10 cellular contexts compared by ENCODE assay signal in genomic region chr19:16573925-16574324, GRCh38. TPM values are rescaled to one million over a fixed set of nuclear protein-coding genes. Genes with fewer than 3 reads are reported as not detected.
DNase-seq lines count a peak whose midpoint lies in the region; ATAC-seq, FAIRE-seq and TF ChIP-seq lines count a peak whose summit lies in the region.
"Had no signal": no experiment of that assay in that cellular context is flagged by ENCODE, and none has a peak within 500 bp of the region (broad histone marks: within the 10 kb centered on the region; RNA-seq: fewer than 3 reads in every experiment).

No MANE protein-coding gene starts in this region.

- RAD21 ChIA-PET in GM12878 (lab: Charles Lee; ENCODE audit: unreplicated experiment): interaction anchor here (0.9 to 2.6 kb wide), 6 partner anchors 10 to 87 kb away, joined by 3 to 28 read pairs (median 8); partner anchors contain the start of genes SMIM7 and TMEM38A

- in situ Hi-C loops in IMR-90 (cut with MboI; ENCODE audit: low sequenced_read_pairs) (no loop called here), GM12878 (cut with MboI) (no loop called here), GM13977 (cut with MboI; ENCODE audit: low pct_unique_long_range_greater_than_20kb, low sequenced_read_pairs, unreplicated experiment) (no loop called here)

- H2BK5ac ChIP-seq in IMR-90 (ENCODE audit: low read depth, low read length, poor library complexity, severe bottlenecking): no peak overlapping the region

- peaks cover 36% of the 10 kb centered on the region for H3K36me3 ChIP-seq in IMR-90 (ENCODE audit: control insufficient read depth, insufficient read depth, low read length)
- peaks cover 21 to 31% of the 10 kb centered on the region in 2 experiments for H3K36me3 ChIP-seq in GM12878 (ENCODE audit: control insufficient read depth in 2 of 2, insufficient read depth in 2 of 2, low read length in 1 of 2)
- peaks cover 27% of the 10 kb centered on the region for H3K36me3 ChIP-seq in BE2C

- peaks cover 29% of the 10 kb centered on the region for H3K9me1 ChIP-seq in IMR-90 (ENCODE audit: insufficient read depth, low read length)

- H3K79me1 ChIP-seq in IMR-90 (ENCODE audit: low read depth in 1 of 2, low read length in 2 of 2): peaks cover 34 to 85% of the 10 kb centered on the region in 2 experiments

- H4K8ac ChIP-seq in IMR-90 (ENCODE audit: low read depth in 2 of 2, low read length in 2 of 2): no peak overlapping the region

- POLR2A ChIA-PET in IMR-90 (lab: Charles Lee; ENCODE audit: unreplicated experiment): no interaction called here
- POLR2A ChIA-PET in GM12878 (lab: Charles Lee): interaction anchor here (0.7 to 6.5 kb wide), 7 partner anchors 12 to 87 kb away, joined by 3 to 93 read pairs (median 5); partner anchors contain the start of genes CHERP, MED26, SMIM7 and TMEM38A

- H3K4me2 ChIP-seq in IMR-90 (ENCODE audit: low read depth, low read length): 0 out of 2 replicates have a peak overlapping the region, but pooled peaks have one; percentile 12
- peak overlapping the region; percentile 83 for H3K4me2 ChIP-seq in GM12878 (ENCODE audit: control insufficient read depth, insufficient read depth)

- no peak overlapping the region for H3K56ac ChIP-seq in IMR-90 (ENCODE audit: extremely low read depth, insufficient read depth, low read length)

- BruUV-seq in IMR-90 (replicated peaks; lab: Mats Ljungman, UMichigan) (no TSS peak), GM12878 (replicated peaks; lab: Mats Ljungman, UMichigan) (no TSS peak)

- peak overlapping the region; percentile 54 for H3K4me3 Mint-ChIP-seq in nephron progenitor cell

- DNase-seq in IMR-90: no peak
- no peak for DNase-seq in GM12878 (ENCODE audit: low read depth, low spot score)
- no peak for DNase-seq in nephron progenitor cell
- no peak for DNase-seq in BE2C
- no peak for DNase-seq in mesenteric fat pad (ENCODE audit: low spot score)
- DNase-seq in DMS153 treated with DMSO at 0.1 percent for 48 hours (lab: John Stamatoyannopoulos, UW; ENCODE audit: unreplicated experiment): no peak
- no peak for DNase-seq in GM13977 (ENCODE audit: low spot score)
- DNase-seq: cortex of kidney had no signal

- H2AK9ac ChIP-seq in IMR-90 (replicated peaks; ENCODE audit: low read depth, low read length, poor library complexity): no peak overlapping the region

- H3K4me1 ChIP-seq in IMR-90 (ENCODE audit: control insufficient read depth, insufficient read depth, low read length) (peaks cover 10% of the 10 kb centered on the region), GM12878 (ENCODE audit: control insufficient read depth, insufficient read depth, low read length) (peaks cover 19% of the 10 kb centered on the region), BE2C (no peaks in the 10 kb centered on the region)

- ATAC-seq in IMR-90 (ENCODE audit: low read depth): no peak
- ATAC-seq in GM12878: no peak

- peaks cover 48% of the 10 kb centered on the region for H3K4me1 Mint-ChIP-seq in nephron progenitor cell

- H3K27me3 ChIP-seq in IMR-90 (ENCODE audit: control insufficient read depth, insufficient read depth, low read length): no peaks in the 10 kb centered on the region
- no peaks in the 10 kb centered on the region for H3K27me3 ChIP-seq in GM12878 (replicated peaks in 1 of 2; ENCODE audit: control insufficient read depth in 2 of 2, insufficient read depth in 2 of 2, low read length in 1 of 2)
- H3K27me3 ChIP-seq in BE2C: no peaks in the 10 kb centered on the region

- SMC1A ChIA-PET in GM12878 (lab: Charles Lee; ENCODE audit: uncharacterized antibody, unreplicated experiment): interaction anchor here (0.6 to 2.7 kb wide), 13 partner anchors 8 to 132 kb away, joined by 3 to 20 read pairs (median 4); partner anchors contain the start of gene MED26

- H2BK20ac ChIP-seq in IMR-90 (ENCODE audit: low read depth, low read length): no peak overlapping the region

- H3K36me3 Mint-ChIP-seq in nephron progenitor cell (ENCODE audit: low read depth): peaks cover 13% of the 10 kb centered on the region

- intact Hi-C loops in IMR-90 (cut with micrococcal nuclease): loop anchor here (5.0 kb wide), 1 partner anchor 53 kb away; the partner anchor contains the start of gene MED26
- intact Hi-C loops in GM12878 (cut with micrococcal nuclease; ENCODE audit: unreplicated experiment): no loop called here

- no peak for TF ChIP-seq EP300 in GM12878 (IDR thresholded peaks at IDR 0.05; ENCODE audit: borderline replicate concordance in 1 of 2, control insufficient read depth in 1 of 2, low read depth in 2 of 2, low read length in 2 of 2)

- no peak overlapping the region for H4K91ac ChIP-seq in IMR-90 (ENCODE audit: insufficient read depth, low read depth, low read length)

- H3K18ac ChIP-seq in IMR-90 (ENCODE audit: low read depth, low read length): no peak overlapping the region

- TF ChIP-seq CTCF in C4-2B (conservative IDR thresholded peaks at IDR 0.05): no peak
- TF ChIP-seq CTCF in IMR-90 (conservative IDR thresholded peaks at IDR 0.05; ENCODE audit: low read depth, low read length): no peak
- no peak for TF ChIP-seq CTCF in GM12878 (IDR thresholded peaks at IDR 0.05 in 2 of 3, conservative IDR thresholded peaks at IDR 0.05 in 1 of 3; ENCODE audit: control insufficient read depth in 2 of 3, extremely low read depth in 1 of 3, insufficient read depth in 1 of 3, low read depth in 3 of 3, low read length in 3 of 3)
- no peak for TF ChIP-seq CTCF in nephron progenitor cell (IDR thresholded peaks at IDR 0.05)
- TF ChIP-seq CTCF in BE2C (IDR thresholded peaks at IDR 0.05; ENCODE audit: low read depth, low read length): no peak
- no peak for TF ChIP-seq CTCF in GM13977 (IDR thresholded peaks at IDR 0.05; ENCODE audit: extremely low read depth, insufficient read depth, missing control alignments)

- H3K9me3 Mint-ChIP-seq in nephron progenitor cell: no peaks in the 10 kb centered on the region

- H3K27ac Mint-ChIP-seq in nephron progenitor cell: no peak overlapping the region

- TF ChIP-seq POLR2A in IMR-90 (IDR thresholded peaks at IDR 0.05; ENCODE audit: low read depth, low read length) (no peak), GM12878 (IDR thresholded peaks at IDR 0.05; ENCODE audit: low read depth, low read length) (0 out of 2 replicates have a peak, but pooled peaks have one; percentile 14)

- H4K5ac ChIP-seq in IMR-90 (ENCODE audit: low read depth, low read length): no peak overlapping the region

- H3K4me3 ChIP-seq in IMR-90 (ENCODE audit: insufficient read depth, low read depth, low read length): no peak overlapping the region
- peak overlapping the region; percentile 97; the same call in 1 of the 2 replicates for H3K4me3 ChIP-seq in GM12878
- H3K4me3 ChIP-seq in BE2C (ENCODE audit: low read depth, low read length): no peak overlapping the region

- no peak overlapping the region for H2BK120ac ChIP-seq in IMR-90 (ENCODE audit: low read depth, low read length)

- H2BK15ac ChIP-seq in IMR-90 (ENCODE audit: low read depth, low read length): no peak overlapping the region

- no peak overlapping the region; the same call in 1 of the 2 replicates for H3K4ac ChIP-seq in IMR-90 (ENCODE audit: low read depth, low read length)

- FAIRE-seq in GM12878 (lab: Jason Lieb, UNC): no peak
- FAIRE-seq: TTC549 had no signal

- H2AFZ ChIP-seq in IMR-90 (replicated peaks; ENCODE audit: low read length, poor library complexity) (no peak overlapping the region), GM12878 (ENCODE audit: control insufficient read depth, low read depth, low read length) (no peak overlapping the region)

- no peak overlapping the region for H3K14ac ChIP-seq in IMR-90 (replicated peaks; ENCODE audit: low read depth, low read length)

- H3K27ac ChIP-seq in C4-2B (peak overlapping the region; percentile 91; the same call in 1 of the 2 replicates), IMR-90 (ENCODE audit: insufficient read depth, low read length) (no peak overlapping the region), GM12878 (ENCODE audit: control insufficient read depth, insufficient read depth) (no peak overlapping the region)

- no peak overlapping the region for H3K9ac ChIP-seq in IMR-90 (ENCODE audit: low read depth, low read length)
- H3K9ac ChIP-seq in GM12878 (ENCODE audit: control insufficient read depth, insufficient read depth, low read length): peak overlapping the region; percentile 20; the same call in 1 of the 2 replicates

- no peak overlapping the region for H2AK5ac ChIP-seq in IMR-90 (ENCODE audit: low read depth, low read length)

- dilution Hi-C loops in IMR-90 (cut with HindIII; ENCODE audit: low sequenced_read_pairs, unreplicated experiment): no loop called here

- TF ChIP-seq RAD21 in IMR-90 (IDR thresholded peaks at IDR 0.05; ENCODE audit: low read length): no peak
- no peak for TF ChIP-seq RAD21 in GM12878 (IDR thresholded peaks at IDR 0.05; ENCODE audit: insufficient read depth, low read depth, low read length)

- H3K9me3 ChIP-seq in IMR-90 (ENCODE audit: control insufficient read depth, insufficient read depth, low read length) (no peaks in the 10 kb centered on the region), GM12878 (replicated peaks; ENCODE audit: control insufficient read depth, insufficient read depth, low read length) (no peaks in the 10 kb centered on the region), BE2C (no peaks in the 10 kb centered on the region)

- CTCF ChIA-PET in IMR-90 (lab: Yijun Ruan, JAX) (no interaction called here), GM12878 (lab: Yijun Ruan, JAX) (interaction anchor here (1.0 to 2.4 kb wide), 8 partner anchors 10 to 191 kb away, joined by 3 to 15 read pairs (median 4); no protein-coding TSS in a partner anchor)

- no peaks in the 10 kb centered on the region for H3K27me3 Mint-ChIP-seq in nephron progenitor cell (ENCODE audit: low read depth, poor library complexity)

- peaks cover 48% of the 10 kb centered on the region for H4K20me1 ChIP-seq in IMR-90 (ENCODE audit: insufficient read depth, low read length)
- peaks cover 2% of the 10 kb centered on the region; the same call in 1 of the 2 replicates for H4K20me1 ChIP-seq in GM12878 (ENCODE audit: control insufficient read depth, insufficient read depth)

- 0 out of 2 replicates have a peak overlapping the region, but pooled peaks have one; percentile 24 for H3K23ac ChIP-seq in IMR-90 (ENCODE audit: low read depth, low read length)

- peaks cover 82% of the 10 kb centered on the region for H3K79me2 ChIP-seq in GM12878 (ENCODE audit: control insufficient read depth, insufficient read depth, low read length)

RNA-seq across cellular contexts. Expression of gene SLC35E1, which starts 1.7 kb away (rescaled TPM):
- total RNA-seq in IMR-90 (2012; rRNA removed) (22.6 and 25.8 TPM in 2 replicates), GM12878 (2014; rRNA removed) (24.7 and 26.5 TPM in 2 replicates), GM12878 (2014; rRNA removed; fragmentation: Illumina TruSeq; extraction: Trizol) (20.1 and 20.4 TPM in 2 replicates), GM12878 (2021) (30.9 and 33.7 TPM in 2 replicates), mesenteric fat pad (48.7 TPM)
- polyA plus RNA-seq in IMR-90 (2012; rRNA removed) (38.0 and 46.7 TPM in 2 replicates), GM12878 (2011; rRNA removed) (28.7 and 37.7 TPM in 2 replicates), GM12878 (2014; fragmentation: Illumina TruSeq; extraction: Trizol) (20.5 and 23.8 TPM in 2 replicates), GM12878 (2014; fragmentation: Nextera tagmentation; extraction: Ambion mirVana) (10 to 100 TPM; 11.3 to 15.1 TPM), GM12878 (2014; rRNA removed) (19.6 and 26.7 TPM in 2 replicates), GM12878 (2016; fragmentation: Nextera tagmentation; extraction: Ambion mirVana) (10 to 100 TPM; 12.6 to 20.0 TPM)
- 18.1 and 27.8 TPM in 2 replicates for polyA plus RNA-seq in IMR-90 (2012; cell fraction: cytosol; rRNA removed)
- 33.2 and 71.8 TPM in 2 replicates for polyA plus RNA-seq in IMR-90 (2012; cell fraction: nucleus; rRNA removed; ENCODE audit: low replicate concordance)
- total RNA-seq in GM12878 (2013; cell fraction: nucleolus; rRNA removed): 130 and 131 TPM in 2 replicates
- polyA plus RNA-seq in GM12878 (2011; ENCODE audit: low read depth): 23.4 TPM
- 42.7 and 47.6 TPM in 2 replicates for polyA plus RNA-seq in GM12878 (2011; cell fraction: cytosol; rRNA removed)
- 45.6 and 46.8 TPM in 2 replicates for polyA plus RNA-seq in GM12878 (2011; cell fraction: nucleus; rRNA removed)
- polyA plus RNA-seq in GM12878 (2012): 32.1 and 35.8 TPM in 2 replicates
- 96.4 and 132 TPM in 2 replicates for polyA minus RNA-seq in GM12878 (2011; rRNA and poly(A)+ RNA removed)
- 29.0 and 31.5 TPM in 2 replicates for polyA minus RNA-seq in GM12878 (2011; cell fraction: cytosol; rRNA and poly(A)+ RNA removed)
- 27.3 and 43.1 TPM in 2 replicates for polyA minus RNA-seq in GM12878 (2011; cell fraction: nucleus; rRNA and poly(A)+ RNA removed)
- polyA plus RNA-seq in BE2C (2012; ENCODE audit: insufficient read depth, insufficient read length, low read depth): 103 TPM

RNA-seq across cellular contexts. Expression of gene CHERP, which starts 31.7 kb away (rescaled TPM):
- total RNA-seq in IMR-90 (2012; rRNA removed): 0.54 and 1.1 TPM in 2 replicates
- polyA plus RNA-seq in IMR-90 (2012; rRNA removed): 13.5 and 15.6 TPM in 2 replicates
- polyA plus RNA-seq in IMR-90 (2012; cell fraction: cytosol; rRNA removed): 9.4 and 12.9 TPM in 2 replicates
- polyA plus RNA-seq in IMR-90 (2012; cell fraction: nucleus; rRNA removed; ENCODE audit: low replicate concordance): 37.1 and 59.7 TPM in 2 replicates
- 47.2 and 55.4 TPM in 2 replicates for total RNA-seq in GM12878 (2013; cell fraction: nucleolus; rRNA removed)
- 3.6 and 4.9 TPM in 2 replicates for total RNA-seq in GM12878 (2014; rRNA removed)
- 6.8 and 7.2 TPM in 2 replicates for total RNA-seq in GM12878 (2014; rRNA removed; fragmentation: Illumina TruSeq; extraction: Trizol)
- 57.5 and 65.3 TPM in 2 replicates for total RNA-seq in GM12878 (2021)
- polyA plus RNA-seq in GM12878 (2011; ENCODE audit: low read depth): 13.6 TPM
- polyA plus RNA-seq in GM12878 (2011; rRNA removed): 3.2 and 5.1 TPM in 2 replicates
- 7.8 and 8.6 TPM in 2 replicates for polyA plus RNA-seq in GM12878 (2011; cell fraction: cytosol; rRNA removed)
- polyA plus RNA-seq in GM12878 (2011; cell fraction: nucleus; rRNA removed): 45.6 and 76.2 TPM in 2 replicates
- polyA plus RNA-seq in GM12878 (2012): 34.7 and 37.6 TPM in 2 replicates
- polyA plus RNA-seq in GM12878 (2014; fragmentation: Illumina TruSeq; extraction: Trizol): 3.5 and 17.6 TPM in 2 replicates
- polyA plus RNA-seq in GM12878 (2014; fragmentation: Nextera tagmentation; extraction: Ambion mirVana): 1 to 10 TPM in 1 of 2 experiments, under 1 TPM in 1; 0.66 to 1.7 TPM
- polyA plus RNA-seq in GM12878 (2014; rRNA removed): 24.0 and 42.2 TPM in 2 replicates
- polyA plus RNA-seq in GM12878 (2016; fragmentation: Nextera tagmentation; extraction: Ambion mirVana): 10 to 100 TPM; 47.1 to 49.4 TPM
- 4.5 and 8.6 TPM in 2 replicates for polyA minus RNA-seq in GM12878 (2011; rRNA and poly(A)+ RNA removed)
- 9.5 and 14.8 TPM in 2 replicates for polyA minus RNA-seq in GM12878 (2011; cell fraction: cytosol; rRNA and poly(A)+ RNA removed)
- polyA minus RNA-seq in GM12878 (2011; cell fraction: nucleus; rRNA and poly(A)+ RNA removed): 15.5 and 27.3 TPM in 2 replicates
- polyA plus RNA-seq in BE2C (2012; ENCODE audit: insufficient read depth, insufficient read length, low read depth): 178 TPM
- total RNA-seq in mesenteric fat pad: 34.3 TPM

RNA-seq across cellular contexts. Expression of gene MED26, which starts 54.1 kb away (rescaled TPM):
- 2.0 and 2.8 TPM in 2 replicates for total RNA-seq in IMR-90 (2012; rRNA removed)
- polyA plus RNA-seq in IMR-90 (2012; rRNA removed): 4.0 and 4.9 TPM in 2 replicates
- 2.8 and 5.3 TPM in 2 replicates for polyA plus RNA-seq in IMR-90 (2012; cell fraction: cytosol; rRNA removed)
- 7.1 and 11.7 TPM in 2 replicates for polyA plus RNA-seq in IMR-90 (2012; cell fraction: nucleus; rRNA removed; ENCODE audit: low replicate concordance)
- 44.3 and 46.5 TPM in 2 replicates for total RNA-seq in GM12878 (2013; cell fraction: nucleolus; rRNA removed)
- 13.8 and 15.3 TPM in 2 replicates for total RNA-seq in GM12878 (2014; rRNA removed)
- total RNA-seq in GM12878 (2014; rRNA removed; fragmentation: Illumina TruSeq; extraction: Trizol): 7.2 and 8.6 TPM in 2 replicates
- 20.2 and 21.4 TPM in 2 replicates for total RNA-seq in GM12878 (2021)
- 3.3 TPM for polyA plus RNA-seq in GM12878 (2011; ENCODE audit: low read depth)
- polyA plus RNA-seq in GM12878 (2011; rRNA removed): 10.0 and 14.0 TPM in 2 replicates
- 14.4 and 19.2 TPM in 2 replicates for polyA plus RNA-seq in GM12878 (2011; cell fraction: cytosol; rRNA removed)
- polyA plus RNA-seq in GM12878 (2011; cell fraction: nucleus; rRNA removed): 18.8 and 19.7 TPM in 2 replicates
- polyA plus RNA-seq in GM12878 (2012): 7.8 and 10.8 TPM in 2 replicates
- polyA plus RNA-seq in GM12878 (2014; fragmentation: Illumina TruSeq; extraction: Trizol): 3.6 and 8.0 TPM in 2 replicates
- polyA plus RNA-seq in GM12878 (2014; fragmentation: Nextera tagmentation; extraction: Ambion mirVana): 1 to 10 TPM; 1.1 to 2.2 TPM
- 12.4 and 15.2 TPM in 2 replicates for polyA plus RNA-seq in GM12878 (2014; rRNA removed)
- 10 to 100 TPM in 1 of 2 experiments, 1 to 10 TPM in 1; 9.2 to 10.1 TPM for polyA plus RNA-seq in GM12878 (2016; fragmentation: Nextera tagmentation; extraction: Ambion mirVana)
- polyA minus RNA-seq in GM12878 (2011; rRNA and poly(A)+ RNA removed): 19.0 and 25.2 TPM in 2 replicates
- polyA minus RNA-seq in GM12878 (2011; cell fraction: cytosol; rRNA and poly(A)+ RNA removed): 12.0 and 15.0 TPM in 2 replicates
- 21.2 and 41.1 TPM in 2 replicates for polyA minus RNA-seq in GM12878 (2011; cell fraction: nucleus; rRNA and poly(A)+ RNA removed)
- 41.8 TPM for polyA plus RNA-seq in BE2C (2012; ENCODE audit: insufficient read depth, insufficient read length, low read depth)
- total RNA-seq in mesenteric fat pad: 12.7 TPM
